11 cellular contexts compared by ENCODE assay signal in the genomic region with DNA sequence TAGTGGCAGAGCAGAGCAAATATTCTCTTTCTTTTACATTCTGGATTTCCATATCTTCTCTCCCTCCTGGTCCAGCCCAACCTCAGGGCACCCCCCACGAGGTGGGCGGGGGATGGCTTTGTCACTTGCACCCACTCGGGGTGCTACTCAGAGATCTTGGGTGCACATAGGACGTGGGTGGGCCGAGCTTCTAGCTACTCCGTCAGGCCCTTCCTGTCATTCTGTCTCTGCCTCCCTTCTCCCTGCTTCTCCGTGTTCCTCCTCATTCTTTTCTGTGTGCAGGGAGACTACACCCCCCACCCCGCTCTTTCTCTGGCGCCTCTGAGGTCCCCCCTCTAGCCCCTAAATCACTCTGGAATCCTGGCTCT. TPM values are rescaled to one million over a fixed set of nuclear protein-coding genes. Genes with fewer than 3 reads are reported as not detected.
A peak's percentile ranks its signal among the peaks of the same experiment; 100 is the strongest.
DNase-seq lines count a peak whose midpoint lies in the region; ATAC-seq and TF ChIP-seq lines count a peak whose summit lies in the region.
"Had no signal": no experiment of that assay in that cellular context is flagged by ENCODE, and none has a peak within 500 bp of the region (broad histone marks: within the 10 kb centered on the region; RNA-seq: fewer than 3 reads in every experiment).

No MANE protein-coding gene starts in this region.

- H3K36me3 ChIP-seq in BJ (ENCODE audit: control insufficient read depth, insufficient read depth, low read length) (peaks cover 25% of the 10 kb centered on the region), PC-3 (ENCODE audit: low read depth, low read length) (no peaks in the 10 kb centered on the region; the same call in none of the 2 replicates), esophagus muscularis mucosa (peaks cover 0 to 55% (median 40%) of the 10 kb centered on the region in 4 donors), osteoblast (ENCODE audit: insufficient read depth, low read length) (peaks cover 36% of the 10 kb centered on the region)

- DNase-seq in BJ (ENCODE audit: low read depth) (no peak), PC-3 (no peak), esophagus muscularis mucosa (ENCODE audit: extremely low spot score) (no peak), osteoblast (ENCODE audit: insufficient read length, low spot score, missing footprints) (peak; percentile 68), GDM1 (lab: John Stamatoyannopoulos, UW) (no peak), NCI-H1105 (lab: John Stamatoyannopoulos, UW) (no peak), NCI-H1417 treated with DMSO at 0.1 percent for 48 hours (lab: John Stamatoyannopoulos, UW) (no peak)
- DNase-seq: activated CD4-positive, alpha-beta T cell treated with anti-CD3 and anti-CD28 coated beads, Interleukin-2, amount 50 U/mL, for 48 hours; NCI-H146; stimulated activated CD4-positive, alpha-beta T cell treated with anti-CD3 and anti-CD28 coated beads, Interleukin-4, amount 100 ng/mL, for 4 hours had no signal

- no peaks in the 10 kb centered on the region for H3K27me3 ChIP-seq in BJ (ENCODE audit: control insufficient read depth, insufficient read depth, low read length)
- no peaks in the 10 kb centered on the region for H3K27me3 ChIP-seq in PC-3 (ENCODE audit: low read length)
- no peaks in the 10 kb centered on the region for H3K27me3 ChIP-seq in esophagus muscularis mucosa
- no peaks in the 10 kb centered on the region for H3K27me3 ChIP-seq in osteoblast (ENCODE audit: insufficient read depth, low read length)

- no peak; the same call in 1 of the 2 replicates for ATAC-seq in PC-3
- ATAC-seq in GM18861 (IDR thresholded peaks at IDR 0.05; ENCODE audit: unreplicated experiment) = no peak

- peak overlapping the region; percentile 76 for H3K27ac ChIP-seq in PC-3 (ENCODE audit: low read length)
- peak overlapping the region; percentile 87 to 95 (median 92) for H3K27ac ChIP-seq in esophagus muscularis mucosa (replicated peaks in 1 of 4)
- H3K27ac ChIP-seq in osteoblast (ENCODE audit: low read depth, low read length) = peak overlapping the region; percentile 87

- POLR2A ChIA-PET in BJ (lab: Charles Lee) = interaction anchor here (1.1 kb wide), 1 partner anchor 20 kb away, joined by 4 read pairs; a partner anchor contains a TSS
- POLR2A ChIA-PET in PC-3 (lab: Charles Lee; ENCODE audit: unreplicated experiment) = interaction anchor here (0.7 kb wide), 1 partner anchor 13 kb away, joined by 5 read pairs; no protein-coding TSS in a partner anchor

- H4K20me1 ChIP-seq in PC-3 (ENCODE audit: low read length) (no peaks in the 10 kb centered on the region), osteoblast (ENCODE audit: insufficient read depth, low read length) (no peaks in the 10 kb centered on the region)

- H2AFZ ChIP-seq in PC-3 (ENCODE audit: low read length) (peak overlapping the region; percentile 61; the same call in 1 of the 2 replicates), osteoblast (ENCODE audit: low read length) (no peak overlapping the region)

- 30% methylated on average over 9 of the region's 9 CpGs for WGBS in esophagus muscularis mucosa

- H3F3A ChIP-seq in PC-3 (ENCODE audit: low read length, unreplicated experiment) = no peaks in the 10 kb centered on the region

- peak overlapping the region; percentile 50 for H3K9ac ChIP-seq in PC-3 (ENCODE audit: low read length)

- TF ChIP-seq CTCF in BJ (IDR thresholded peaks at IDR 0.05; ENCODE audit: insufficient read depth, low read depth, low read length) (no peak), PC-3 (conservative IDR thresholded peaks at IDR 0.05; ENCODE audit: low read depth, low read length) (no peak), esophagus muscularis mucosa (IDR thresholded peaks at IDR 0.05) (no peak), osteoblast (IDR thresholded peaks at IDR 0.05; ENCODE audit: extremely low read depth, low read depth, low read length) (no peak)

- TF ChIP-seq EP300 in esophagus muscularis mucosa (IDR thresholded peaks at IDR 0.05) = no peak

- TF ChIP-seq POLR2A in esophagus muscularis mucosa (IDR thresholded peaks at IDR 0.05; ENCODE audit: low read depth) = no peak

- CTCF ChIA-PET in BJ (lab: Yijun Ruan, JAX) (interaction anchor here (0.6 to 11.0 kb wide), 12 partner anchors 16 to 189 kb away, joined by 3 to 170 read pairs (median 6); a partner anchor contains a TSS), PC-3 (lab: Charles Lee) (no interaction called here)

- H3K4me1 ChIP-seq in PC-3 (ENCODE audit: insufficient read depth, low read length) (peaks cover 13% of the 10 kb centered on the region; the same call in 1 of the 2 replicates), esophagus muscularis mucosa (peaks cover 50 to 58% (median 53%) of the 10 kb centered on the region in 4 donors), osteoblast (ENCODE audit: insufficient read depth, low read length) (peaks cover 46% of the 10 kb centered on the region)

- H3K79me2 ChIP-seq in PC-3 (ENCODE audit: low read length) = no peaks in the 10 kb centered on the region
- H3K79me2 ChIP-seq in osteoblast (ENCODE audit: insufficient read depth, low read length) = peaks cover 15% of the 10 kb centered on the region

- no peaks in the 10 kb centered on the region for H3K9me2 ChIP-seq in PC-3 (replicated peaks; ENCODE audit: low read length)

- H3K9me3 ChIP-seq in PC-3 (ENCODE audit: low read length) (no peaks in the 10 kb centered on the region), esophagus muscularis mucosa (no peaks in the 10 kb centered on the region), osteoblast (ENCODE audit: low read depth, low read length) (no peaks in the 10 kb centered on the region)

- H3K4me2 ChIP-seq in PC-3 (ENCODE audit: low read length) (peak overlapping the region; percentile 67), osteoblast (ENCODE audit: insufficient read depth, low read length) (peak overlapping the region; percentile 85)

- intact Hi-C loops in PC-3 (cut with micrococcal nuclease) (loop anchor here (5.0 kb wide), 1 partner anchor 111 kb away; a partner anchor contains a TSS), esophagus muscularis mucosa (cut with DNase I) (no loop called here)

- BruUV-seq in PC-3 (replicated peaks; lab: Mats Ljungman, UMichigan) = no TSS peak

- H3K4me3 ChIP-seq in BJ (ENCODE audit: low read depth, low read length) = peak overlapping the region; percentile 30
- peak overlapping the region; percentile 57; the same call in 1 of the 2 replicates for H3K4me3 ChIP-seq in PC-3 (ENCODE audit: low read length)
- H3K4me3 ChIP-seq in esophagus muscularis mucosa = peak overlapping the region; percentile 36 to 56 (median 48)
- peak overlapping the region; percentile 62 for H3K4me3 ChIP-seq in osteoblast (ENCODE audit: insufficient read depth, low read length)

RNA-seq across cellular contexts. Expression of a gene that starts 19.5 kb away (rescaled TPM):
- 0.99 and 1.6 TPM in 2 replicates for polyA plus RNA-seq in BJ (2011; rRNA removed)
- polyA minus RNA-seq in BJ (2011; rRNA and poly(A)+ RNA removed) = 6.6 and 6.8 TPM in 2 replicates
- total RNA-seq in PC-3 (2014; rRNA removed) (0.40 and 0.46 TPM in 2 replicates), esophagus muscularis mucosa (1 to 10 TPM in 3 of 4 donors, under 1 TPM in 1; 0.71 to 3.7 (median 1.4) TPM), osteoblast (3.6 and 5.3 TPM in 2 replicates)

RNA-seq across cellular contexts. Expression of a gene that starts 23.6 kb away (rescaled TPM):
- polyA plus RNA-seq in BJ (2011; rRNA removed) = 0.49 TPM in 2 replicates
- 5.5 and 5.6 TPM in 2 replicates for polyA minus RNA-seq in BJ (2011; rRNA and poly(A)+ RNA removed)
- total RNA-seq in PC-3 (2014; rRNA removed) (0.58 and 1.5 TPM in 2 replicates), esophagus muscularis mucosa (1 to 10 TPM in 3 of 4 donors, under 1 TPM in 1; 0.91 to 3.3 (median 2.0) TPM), osteoblast (2.9 and 3.8 TPM in 2 replicates)

RNA-seq across cellular contexts. Expression of a gene that starts 32.7 kb away (rescaled TPM):
- polyA plus RNA-seq in BJ (2011; rRNA removed) = 36.5 and 56.3 TPM in 2 replicates
- polyA minus RNA-seq in BJ (2011; rRNA and poly(A)+ RNA removed) = 17.3 and 24.8 TPM in 2 replicates
- 0.35 and 2.1 TPM in 2 replicates for total RNA-seq in PC-3 (2014; rRNA removed)
- total RNA-seq in esophagus muscularis mucosa = 10 to 100 TPM; 56.5 to 81.1 (median 65.5) TPM
- total RNA-seq in osteoblast = 59.4 and 91.3 TPM in 2 replicates

Comparison
In these comparisons a context has a peak if more than half of its experiments do, and no peak if none do; other contexts are left out.
1. RNA of a gene that starts 32.7 kb away (total RNA-seq): 56.5 to 81.1 TPM in esophagus muscularis mucosa and 59.4 to 91.3 TPM in osteoblast; 0.35 to 2.1 TPM in PC-3; every median in the first group is over 10 times any median in the second.
2. Peak in every context shown above with its lines, with median percentiles within 50 percentile points of each other: H3K4me3 ChIP-seq and H3K27ac ChIP-seq.